ENCODE assay signal across 12 cellular contexts in the genomic region with DNA sequence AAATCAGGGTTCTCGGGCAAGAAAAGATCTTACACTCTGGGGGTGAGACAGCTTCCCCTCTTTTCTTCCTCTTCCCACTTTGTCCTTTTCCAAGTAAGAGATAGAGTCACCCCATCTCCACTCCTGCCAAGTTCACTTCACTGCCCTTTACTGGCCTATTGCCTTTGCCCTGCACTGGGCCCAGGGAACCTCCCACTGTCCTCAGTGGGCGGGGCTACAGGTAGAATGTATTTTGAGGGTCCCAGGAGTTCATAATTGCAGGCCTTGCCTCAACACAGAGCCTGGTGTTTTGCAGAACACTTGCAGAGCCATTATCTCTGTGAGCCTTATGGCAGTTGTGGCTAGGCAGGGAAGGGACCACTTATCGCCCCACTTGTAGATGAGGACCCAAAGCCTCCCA. TPM values are rescaled to one million over a fixed set of nuclear protein-coding genes. Genes with fewer than 3 reads are reported as not detected.
DNase-seq lines count a peak whose midpoint lies in the region; ATAC-seq and TF ChIP-seq lines count a peak whose summit lies in the region.
"Had no signal": no experiment of that assay in that cellular context is flagged by ENCODE, and none has a peak within 500 bp of the region (broad histone marks: within the 10 kb centered on the region; RNA-seq: fewer than 3 reads in every experiment).

No MANE protein-coding gene starts in this region.

- peaks cover 28 to 43% of the 10 kb centered on the region in 2 donors for H3K4me1 Mint-ChIP-seq in natural killer cell treated with Interleukin-12 subunit alpha and Interleukin-12 subunit beta and Interleukin-15 and Interleukin-18, amount 100 ng/mL, for 72 hours (ENCODE audit: low read depth in 2 of 2)
- H3K4me1 Mint-ChIP-seq in natural killer cell (peaks cover 39 to 69% of the 10 kb centered on the region in 2 donors), immature natural killer cell (peaks cover 48% of the 10 kb centered on the region in 2 donors)
- peaks cover 58% of the 10 kb centered on the region for H3K4me1 Mint-ChIP-seq in activated CD4-positive, alpha-beta memory T cell treated with anti-CD3 and anti-CD28 coated beads, Interleukin-2, amount 10 ng/mL, durations not matched to agents 7 days and 5 days

- no peak for ATAC-seq in natural killer cell treated with Interleukin-12 subunit alpha and Interleukin-12 subunit beta and Interleukin-15 and Interleukin-18, amount 100 ng/mL, for 72 hours
- ATAC-seq in natural killer cell (no peak), GM18868 (IDR thresholded peaks at IDR 0.05; ENCODE audit: unreplicated experiment) (no peak)

- peaks cover 64% of the 10 kb centered on the region for H3K4me1 ChIP-seq in vagina

- H3K9me3 ChIP-seq in vagina: no peaks in the 10 kb centered on the region

- TF ChIP-seq CTCF in natural killer cell (IDR thresholded peaks at IDR 0.05): no peak
- no peak for TF ChIP-seq CTCF in vagina (IDR thresholded peaks at IDR 0.05)

- peak overlapping the region in 1 of 2 donors; percentile 15 for H3K4me3 ChIP-seq in vagina

- peak overlapping the region in 1 of 2 donors; percentile 90 for H3K27ac Mint-ChIP-seq in natural killer cell treated with Interleukin-12 subunit alpha and Interleukin-12 subunit beta and Interleukin-15 and Interleukin-18, amount 100 ng/mL, for 72 hours
- H3K27ac Mint-ChIP-seq in natural killer cell: peak overlapping the region in 1 of 2 donors; percentile 99
- H3K27ac Mint-ChIP-seq in activated CD4-positive, alpha-beta memory T cell treated with anti-CD3 and anti-CD28 coated beads, Interleukin-2, amount 10 ng/mL, durations not matched to agents 7 days and 5 days: peak overlapping the region; percentile 93
- H3K27ac Mint-ChIP-seq in immature natural killer cell: peak overlapping the region; percentile 55 to 99 (median 96)

- H3K36me3 Mint-ChIP-seq in natural killer cell treated with Interleukin-12 subunit alpha and Interleukin-12 subunit beta and Interleukin-15 and Interleukin-18, amount 100 ng/mL, for 72 hours: no peaks in the 10 kb centered on the region
- H3K36me3 Mint-ChIP-seq in natural killer cell (no peaks in the 10 kb centered on the region), immature natural killer cell (peaks cover 0 to 6% (median 3%) of the 10 kb centered on the region in 3 donors)
- peaks cover 24% of the 10 kb centered on the region for H3K36me3 Mint-ChIP-seq in activated CD4-positive, alpha-beta memory T cell treated with anti-CD3 and anti-CD28 coated beads, Interleukin-2, amount 10 ng/mL, durations not matched to agents 7 days and 5 days (ENCODE audit: low read depth)

- H3K4me3 Mint-ChIP-seq in natural killer cell treated with Interleukin-12 subunit alpha and Interleukin-12 subunit beta and Interleukin-15 and Interleukin-18, amount 100 ng/mL, for 72 hours: peak overlapping the region; percentile 92
- H3K4me3 Mint-ChIP-seq in natural killer cell (no peak overlapping the region), immature natural killer cell (peak overlapping the region in 4 of 5 donors; percentile 3 to 69 (median 40))
- H3K4me3 Mint-ChIP-seq in activated CD4-positive, alpha-beta memory T cell treated with anti-CD3 and anti-CD28 coated beads, Interleukin-2, amount 10 ng/mL, durations not matched to agents 7 days and 5 days: peak overlapping the region; percentile 24

- no peaks in the 10 kb centered on the region for H3K9me3 Mint-ChIP-seq in natural killer cell treated with Interleukin-12 subunit alpha and Interleukin-12 subunit beta and Interleukin-15 and Interleukin-18, amount 100 ng/mL, for 72 hours
- H3K9me3 Mint-ChIP-seq in natural killer cell (no peaks in the 10 kb centered on the region), immature natural killer cell (no peaks in the 10 kb centered on the region)
- no peaks in the 10 kb centered on the region for H3K9me3 Mint-ChIP-seq in activated CD4-positive, alpha-beta memory T cell treated with anti-CD3 and anti-CD28 coated beads, Interleukin-2, amount 10 ng/mL, durations not matched to agents 7 days and 5 days

- CTCF ChIA-PET in activated CD4-positive, alpha-beta memory T cell treated with anti-CD3 and anti-CD28 coated beads, Interleukin-2, amount 10 ng/mL, durations not matched to agents 7 days and 5 days (lab: Charles Lee): interaction anchor here (1.4 to 3.7 kb wide), 3 partner anchors 12 to 77 kb away, joined by 3 to 14 read pairs (median 12); no protein-coding TSS in a partner anchor

- POLR2A ChIA-PET in activated CD4-positive, alpha-beta memory T cell treated with anti-CD3 and anti-CD28 coated beads, Interleukin-2, amount 10 ng/mL, durations not matched to agents 7 days and 5 days (lab: Charles Lee): interaction anchor here (2.2 to 8.5 kb wide), 2 partner anchors 74 to 76 kb away, joined by 8 to 106 read pairs; partner anchors contain the start of gene GNAI3

- DNase-seq in natural killer cell treated with Interleukin-12 subunit alpha and Interleukin-12 subunit beta and Interleukin-15 and Interleukin-18, amount 100 ng/mL, for 72 hours (ENCODE audit: low spot score): no peak
- no peak for DNase-seq in natural killer cell
- no peak for DNase-seq in activated CD4-positive, alpha-beta memory T cell treated with anti-CD3 and anti-CD28 coated beads, Interleukin-2, amount 10 ng/mL, durations not matched to agents 7 days and 5 days
- DNase-seq in immature natural killer cell: no peak
- DNase-seq in vagina (ENCODE audit: extremely low spot score in 2 of 2): no peak
- DNase-seq in activated gamma-delta T cell treated with Interleukin-2 at 50 U/mL for 16 hours: no peak
- DNase-seq in NCI-H1092 treated with DMSO at 0.1 percent for 48 hours (lab: John Stamatoyannopoulos, UW): no peak
- DNase-seq: effector CD4-positive, alpha-beta T cell; NCI-H1048 had no signal

- intact Hi-C loops in natural killer cell (cut with micrococcal nuclease): no loop called here
- intact Hi-C loops in vagina (cut with DNase I): loop anchor here (10.0 kb wide), 1 partner anchor 78 kb away; the partner anchor contains the start of gene GNAI3

- TF ChIP-seq POLR2A in vagina (IDR thresholded peaks at IDR 0.05): no peak

- H3K27me3 ChIP-seq in vagina: no peaks in the 10 kb centered on the region

- H3K36me3 ChIP-seq in vagina: peaks cover 0 to 17% of the 10 kb centered on the region in 2 donors

- H3K27me3 Mint-ChIP-seq in natural killer cell treated with Interleukin-12 subunit alpha and Interleukin-12 subunit beta and Interleukin-15 and Interleukin-18, amount 100 ng/mL, for 72 hours: no peaks in the 10 kb centered on the region
- H3K27me3 Mint-ChIP-seq in natural killer cell (ENCODE audit: low read depth in 2 of 2) (no peaks in the 10 kb centered on the region), immature natural killer cell (ENCODE audit: low read depth in 3 of 3) (peaks cover 15 to 18% (median 17%) of the 10 kb centered on the region in 3 donors)
- no peaks in the 10 kb centered on the region for H3K27me3 Mint-ChIP-seq in activated CD4-positive, alpha-beta memory T cell treated with anti-CD3 and anti-CD28 coated beads, Interleukin-2, amount 10 ng/mL, durations not matched to agents 7 days and 5 days

- H3K27ac ChIP-seq in vagina: peak overlapping the region; percentile 91

RNA-seq across cellular contexts. Expression of gene AMPD2, which starts 3.3 kb away (rescaled TPM):
- 100 to 1,000 TPM in 1 of 2 donors, 10 to 100 TPM in 1; 79.0 to 144 TPM for total RNA-seq in natural killer cell treated with Interleukin-12 subunit alpha and Interleukin-12 subunit beta and Interleukin-15 and Interleukin-18, amount 100 ng/mL, for 72 hours
- total RNA-seq in natural killer cell: 100 to 1,000 TPM; 200 to 271 (median 243) TPM
- 100 to 1,000 TPM; 110 to 122 TPM for total RNA-seq in activated CD4-positive, alpha-beta memory T cell treated with anti-CD3 and anti-CD28 coated beads, Interleukin-2, amount 10 ng/mL, durations not matched to agents 7 days and 5 days
- 10 to 100 TPM; 14.7 to 40.3 (median 28.3) TPM for polyA plus RNA-seq in immature natural killer cell
- 38.5 TPM for total RNA-seq in vagina

RNA-seq across cellular contexts. Expression of gene GNAT2, which starts 3.5 kb away (rescaled TPM):
- total RNA-seq in natural killer cell treated with Interleukin-12 subunit alpha and Interleukin-12 subunit beta and Interleukin-15 and Interleukin-18, amount 100 ng/mL, for 72 hours: under 1 TPM in 1 of 2 donors, not detected in 1; 0.64 TPM
- total RNA-seq in natural killer cell (not detected), vagina (not detected)
- not detected for total RNA-seq in activated CD4-positive, alpha-beta memory T cell treated with anti-CD3 and anti-CD28 coated beads, Interleukin-2, amount 10 ng/mL, durations not matched to agents 7 days and 5 days
- polyA plus RNA-seq in immature natural killer cell: not detected
- total RNA-seq: mononuclear cell; T-helper 2 cell treated with Interferon-gamma antibody and Interleukin-4, amounts not matched to agents 100 ng/mL and 5 ng/mL, for 36 hours had no signal

RNA-seq across cellular contexts. Expression of gene GSTM4, which starts 33.0 kb away (rescaled TPM):
- total RNA-seq in natural killer cell treated with Interleukin-12 subunit alpha and Interleukin-12 subunit beta and Interleukin-15 and Interleukin-18, amount 100 ng/mL, for 72 hours: 10 to 100 TPM in 1 of 2 donors, 1 to 10 TPM in 1; 8.4 to 25.1 TPM
- total RNA-seq in natural killer cell: 10 to 100 TPM; 20.5 to 48.8 (median 47.1) TPM
- 10 to 100 TPM; 10.4 to 14.3 TPM for total RNA-seq in activated CD4-positive, alpha-beta memory T cell treated with anti-CD3 and anti-CD28 coated beads, Interleukin-2, amount 10 ng/mL, durations not matched to agents 7 days and 5 days
- 10 to 100 TPM; 10.9 to 33.4 (median 21.0) TPM for polyA plus RNA-seq in immature natural killer cell
- total RNA-seq in vagina: 36.1 TPM

RNA-seq across cellular contexts. Expression of gene GSTM2, which starts 45.0 kb away (rescaled TPM):
- 10 to 100 TPM in 1 of 2 donors, 1 to 10 TPM in 1; 3.6 to 10.8 TPM for total RNA-seq in natural killer cell treated with Interleukin-12 subunit alpha and Interleukin-12 subunit beta and Interleukin-15 and Interleukin-18, amount 100 ng/mL, for 72 hours
- total RNA-seq in natural killer cell (100 to 1,000 TPM; 142 to 315 (median 205) TPM), vagina (130 TPM)
- 10 to 100 TPM; 15.9 to 17.6 TPM for total RNA-seq in activated CD4-positive, alpha-beta memory T cell treated with anti-CD3 and anti-CD28 coated beads, Interleukin-2, amount 10 ng/mL, durations not matched to agents 7 days and 5 days
- polyA plus RNA-seq in immature natural killer cell: 10 to 100 TPM; 32.6 to 51.2 (median 42.5) TPM
